Comparison of ENCODE assay signal across 10 cellular contexts in the genomic region with DNA sequence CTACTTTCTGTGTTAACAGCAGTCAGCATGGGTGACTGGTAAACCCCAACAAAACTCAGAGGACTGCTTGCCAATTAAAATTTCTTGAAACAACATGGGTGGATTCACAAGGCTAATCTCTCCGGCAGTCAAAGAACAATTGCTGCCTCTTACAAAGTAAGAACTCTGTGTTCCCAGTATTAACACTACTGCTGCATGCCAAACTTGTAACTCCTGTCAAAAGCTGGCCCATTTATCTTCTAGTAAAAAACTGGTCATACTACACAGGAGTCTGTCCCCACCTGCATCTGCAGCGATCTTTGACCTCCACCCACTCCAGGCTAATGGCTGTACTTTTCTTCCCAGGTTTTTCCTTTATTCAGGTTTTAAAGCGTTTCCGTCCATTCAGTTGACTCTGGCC. TPM values are rescaled to one million over a fixed set of nuclear protein-coding genes. Genes with fewer than 3 reads are reported as not detected.
DNase-seq lines count a peak whose midpoint lies in the region; ATAC-seq and TF ChIP-seq lines count a peak whose summit lies in the region.
"Had no signal": no experiment of that assay in that cellular context is flagged by ENCODE, and none has a peak within 500 bp of the region (broad histone marks: within the 10 kb centered on the region; RNA-seq: fewer than 3 reads in every experiment).

No MANE protein-coding gene starts in this region.

- H3K4me1 ChIP-seq in heart right ventricle (peaks cover 0 to 18% (median 10%) of the 10 kb centered on the region in 9 donors), stomach (peaks cover 8 to 29% (median 18%) of the 10 kb centered on the region in 4 donors), colonic mucosa (no peaks in the 10 kb centered on the region)

- intact Hi-C loops in heart right ventricle (cut with DNase I) (loop anchor here in 2 of 10 donors (1.0 to 5.0 kb wide), 2 partner anchors 204 to 205 kb away; no protein-coding TSS in a partner anchor), stomach (cut with DNase I; ENCODE audit: low total_unique reads) (no loop called here), colonic mucosa (cut with DNase I) (no loop called here)

- H3F3A ChIP-seq in SU-DHL-6 (ENCODE audit: insufficient read depth) = peaks cover 16% of the 10 kb centered on the region

- H3K79me2 ChIP-seq in SU-DHL-6 (ENCODE audit: insufficient read depth, low read length) = no peaks in the 10 kb centered on the region

- POLR2A ChIA-PET in RWPE1 (lab: Yijun Ruan, JAX; ENCODE audit: low non-redundant PET) = no interaction called here

- ATAC-seq in GM19467 (IDR thresholded peaks at IDR 0.05; ENCODE audit: unreplicated experiment) (peak; percentile 10), heart right ventricle (peak in 7 of 8 donors; percentile 13 to 76 (median 45))

- no peak for TF ChIP-seq EP300 in stomach (IDR thresholded peaks at IDR 0.05)

- no peaks in the 10 kb centered on the region for H3K36me3 ChIP-seq in SU-DHL-6 (ENCODE audit: low read length)
- H3K36me3 ChIP-seq in heart right ventricle = no peaks in the 10 kb centered on the region
- no peaks in the 10 kb centered on the region for H3K36me3 ChIP-seq in stomach
- no peaks in the 10 kb centered on the region for H3K36me3 ChIP-seq in colonic mucosa

- CTCF ChIA-PET in RWPE1 (lab: Yijun Ruan, JAX) = interaction anchor here (0.6 kb wide), 1 partner anchor 66 kb away, joined by 4 read pairs; no protein-coding TSS in a partner anchor

- no peaks in the 10 kb centered on the region for H4K20me1 ChIP-seq in SU-DHL-6 (ENCODE audit: low read depth, low read length)

- H2AFZ ChIP-seq in SU-DHL-6 (ENCODE audit: low read depth, low read length, severe bottlenecking) = peak overlapping the region; percentile 8

- 54 to 65% methylated on average over 4 of the region's 4 CpGs for WGBS in heart right ventricle, 2 donors
- 33 to 52% (median 41%) methylated on average over 4 of the region's 4 CpGs for WGBS in stomach, 5 donors

- H3K27me3 ChIP-seq in SU-DHL-6 (ENCODE audit: low read length) (no peaks in the 10 kb centered on the region), heart right ventricle (no peaks in the 10 kb centered on the region), stomach (no peaks in the 10 kb centered on the region), colonic mucosa (no peaks in the 10 kb centered on the region)

- H3K9me2 ChIP-seq in SU-DHL-6 (replicated peaks; ENCODE audit: insufficient read depth, low read length) = no peaks in the 10 kb centered on the region

- TF ChIP-seq CTCF in SU-DHL-6 (IDR thresholded peaks at IDR 0.05; ENCODE audit: insufficient read depth, low read length, poor library complexity, severe bottlenecking) (no peak), heart right ventricle (IDR thresholded peaks at IDR 0.05) (no peak), stomach (IDR thresholded peaks at IDR 0.05) (no peak), colonic mucosa (IDR thresholded peaks at IDR 0.05) (no peak), RWPE1 (conservative IDR thresholded peaks at IDR 0.05; ENCODE audit: low read depth) (no peak)

- DNase-seq in heart right ventricle = no peak
- DNase-seq in stomach = no peak
- DNase-seq in NCI-H2029 treated with DMSO at 0.1 percent for 48 hours (lab: John Stamatoyannopoulos, UW) = no peak
- no peak for DNase-seq in SIG-M5 treated with dmso at 0.1 percent for 504 hours (lab: John Stamatoyannopoulos, UW; ENCODE audit: unreplicated experiment)
- DNase-seq in colonic mucosa = no peak
- DNase-seq in RWPE1 (ENCODE audit: low spot score) = no peak

- peak overlapping the region; percentile 88 for H3K27ac ChIP-seq in SU-DHL-6 (ENCODE audit: low read depth, low read length)
- no peak overlapping the region for H3K27ac ChIP-seq in heart right ventricle
- peak overlapping the region; percentile 11 to 67 (median 53) for H3K27ac ChIP-seq in stomach
- no peak overlapping the region for H3K27ac ChIP-seq in colonic mucosa
- no peak overlapping the region for H3K27ac ChIP-seq in RWPE1
- H3K27ac ChIP-seq: SK-N-MC had no signal

- H3K9ac ChIP-seq in SU-DHL-6 (ENCODE audit: low read length) (peak overlapping the region; percentile 41; the same call in 1 of the 2 replicates), colonic mucosa (ENCODE audit: low read depth in 2 of 2, low read length in 2 of 2) (peak overlapping the region in 1 of 2 donors; percentile 34)

- H3K9me3 ChIP-seq in SU-DHL-6 (ENCODE audit: insufficient read depth, low read length) (no peaks in the 10 kb centered on the region), heart right ventricle (no peaks in the 10 kb centered on the region), stomach (no peaks in the 10 kb centered on the region), colonic mucosa (no peaks in the 10 kb centered on the region)

- H3K4me2 ChIP-seq in SU-DHL-6 (ENCODE audit: low read depth, low read length, poor library complexity, severe bottlenecking) = peak overlapping the region; percentile 52

- no peak overlapping the region for H3K4me3 ChIP-seq in SU-DHL-6 (ENCODE audit: insufficient read depth, low read length, poor library complexity, severe bottlenecking)
- H3K4me3 ChIP-seq in heart right ventricle = no peak overlapping the region
- no peak overlapping the region for H3K4me3 ChIP-seq in stomach
- H3K4me3 ChIP-seq in colonic mucosa = no peak overlapping the region
- H3K4me3 ChIP-seq: SK-N-MC had no signal

- no peak for TF ChIP-seq POLR2A in stomach (IDR thresholded peaks at IDR 0.05)

RNA-seq across cellular contexts. Expression of a gene that starts 8.7 kb away (rescaled TPM):
- total RNA-seq in heart right ventricle (1 to 10 TPM; 3.6 to 7.0 (median 4.4) TPM), stomach (10 to 100 TPM in 1 of 5 donors, 1 to 10 TPM in 3, not detected in 1; 2.7 to 15.6 (median 5.2) TPM), colonic mucosa (10 to 100 TPM in 1 of 2 donors, 1 to 10 TPM in 1; 5.2 to 11.2 TPM)
- polyA plus RNA-seq in heart right ventricle (1 to 10 TPM; 2.9 to 5.9 TPM), stomach (1 to 10 TPM; 1.7 to 5.9 (median 2.1) TPM)

RNA-seq across cellular contexts. Expression of a gene that starts 8.9 kb away (rescaled TPM):
- total RNA-seq in heart right ventricle (1 to 10 TPM in 1 of 10 donors, under 1 TPM in 4, not detected in 5; 0.33 to 3.3 (median 0.42) TPM), stomach (under 1 TPM in 1 of 5 donors, not detected in 4; 0.92 TPM), colonic mucosa (not detected)
- polyA plus RNA-seq in heart right ventricle (1 to 10 TPM; 2.3 to 4.1 TPM), stomach (1 to 10 TPM in 1 of 3 donors, under 1 TPM in 1, not detected in 1; 0.87 to 1.4 TPM)
- total RNA-seq: fibroblast of lung had no signal
- polyA plus RNA-seq: fibroblast of lung had no signal

RNA-seq across cellular contexts. Expression of a gene that starts 44.0 kb away (rescaled TPM):
- total RNA-seq in heart right ventricle (1 to 10 TPM in 6 of 10 donors, under 1 TPM in 4; 0.47 to 3.2 (median 1.2) TPM), stomach (1 to 10 TPM; 1.3 to 5.7 (median 1.8) TPM), colonic mucosa (10 to 100 TPM in 1 of 2 donors, 1 to 10 TPM in 1; 5.3 to 23.7 TPM)
- polyA plus RNA-seq in heart right ventricle (under 1 TPM; 0.20 to 0.59 TPM), stomach (1 to 10 TPM; 1.1 to 2.6 (median 1.2) TPM)

Comparison
In these comparisons a context has a peak if more than half of its experiments do, and no peak if none do; other contexts are left out.
1. H3K27ac ChIP-seq: peak in SU-DHL-6 (single experiment) and stomach (5 of 5); none in heart right ventricle (0 of 10), colonic mucosa (single experiment) and RWPE1 (single experiment).